ENCODE assay signal across 8 cellular contexts in genomic region chr12:84910549-84911241, GRCh38. TPM values are rescaled to one million over a fixed set of nuclear protein-coding genes. Genes with fewer than 3 reads are reported as not detected.
DNase-seq lines count a peak whose midpoint lies in the region; ATAC-seq and TF ChIP-seq lines count a peak whose summit lies in the region.

No MANE protein-coding gene starts in this region.

- peak overlapping the region; percentile 64 to 100 (median 92) for H3K27ac Mint-ChIP-seq in brain

- DNase-seq in AG20443 (ENCODE audit: low spot score), result peak; percentile 6
- peak; percentile 43 for DNase-seq in NCI-H1105 (lab: John Stamatoyannopoulos, UW)
- DNase-seq in lung microvascular endothelial cell (ENCODE audit: low read depth in 2 of 2), result peak; percentile 9 to 23
- DNase-seq in effector CD4-positive, alpha-beta T cell, result no peak

- H3K4me1 Mint-ChIP-seq in brain, result peaks cover 25% of the 10 kb centered on the region

- H3K4me3 Mint-ChIP-seq in brain, result peak overlapping the region; percentile 93 to 100 (median 95)

- no peak for ATAC-seq in GM21360 (IDR thresholded peaks at IDR 0.05; ENCODE audit: unreplicated experiment)
- no peak for ATAC-seq in GM18868 (IDR thresholded peaks at IDR 0.05; ENCODE audit: unreplicated experiment)
- ATAC-seq in HG03460 (IDR thresholded peaks at IDR 0.05; ENCODE audit: unreplicated experiment), result no peak

- TF ChIP-seq CTCF in brain (conservative IDR thresholded peaks at IDR 0.05), result no peak

- H3K27me3 Mint-ChIP-seq in brain, result peaks cover 56% of the 10 kb centered on the region

- H3K9me3 Mint-ChIP-seq in brain, result peaks cover 0 to 4% (median 0%) of the 10 kb centered on the region in 5 experiments

- peaks cover 12% of the 10 kb centered on the region for H3K36me3 Mint-ChIP-seq in brain

RNA-seq across cellular contexts. Expression of gene SLC6A15, which starts 1.9 kb away (rescaled TPM):
- 2.5 TPM for polyA plus RNA-seq in brain (ENCODE audit: insufficient read depth, low read depth, low replicate concordance)
- total RNA-seq in lung microvascular endothelial cell, result 1.3 and 9.3 TPM in 2 replicates
